ENCODE assay signal across 8 cellular contexts in genomic region chr22:47617186-47617585, GRCh38.
"Had no signal": no experiment of that assay in that cellular context is flagged by ENCODE, and none has a peak within 500 bp of the region (broad histone marks: within the 10 kb centered on the region; RNA-seq: fewer than 3 reads in every experiment).

No MANE protein-coding gene starts in this region.

- ATAC-seq: GM12878 had no signal

- FAIRE-seq: G401.6, GM12878, GM12891, GM12892, GM18507, GM19239 had no signal

- DNase-seq: GDM1, GF-D8 had no signal

- H3K4me3 ChIP-seq: GM12878 had no signal
